In genomic region chr10:52780391-52781155, GRCh38 we compare ENCODE assay signal across 12 cellular contexts.
DNase-seq lines count a peak whose midpoint lies in the region; ATAC-seq and TF ChIP-seq lines count a peak whose summit lies in the region.
"Had no signal": no experiment of that assay in that cellular context is flagged by ENCODE, and none has a peak within 500 bp of the region (broad histone marks: within the 10 kb centered on the region; RNA-seq: fewer than 3 reads in every experiment).

No MANE protein-coding gene starts in this region.

- peak; percentile 18 for ATAC-seq in GM19463 (IDR thresholded peaks at IDR 0.05; ENCODE audit: unreplicated experiment)
- peak; percentile 5 for ATAC-seq in HG02870 (IDR thresholded peaks at IDR 0.05; ENCODE audit: unreplicated experiment)
- ATAC-seq in HG03457 (IDR thresholded peaks at IDR 0.05; ENCODE audit: unreplicated experiment) = no peak

- DNase-seq in RWPE1 (ENCODE audit: low spot score) (no peak), NCI-H1092 treated with DMSO at 0.1 percent for 48 hours (lab: John Stamatoyannopoulos, UW) (no peak), OCI-M2 (lab: John Stamatoyannopoulos, UW; ENCODE audit: unreplicated experiment) (no peak), DMS153 (lab: John Stamatoyannopoulos, UW) (no peak)
- DNase-seq: activated gamma-delta T cell; DMS79 treated with DMSO at 0.1 percent for 48 hours; effector memory CD4-positive, alpha-beta T cell; NCI-H1105 treated with DMSO at 0.1 percent for 48 hours had no signal

- CTCF ChIA-PET in RWPE1 (lab: Yijun Ruan, JAX) = interaction anchor here (0.5 to 1.1 kb wide), 8 partner anchors 24 to 821 kb away, joined by 3 to 13 read pairs (median 4); no protein-coding TSS in a partner anchor

- POLR2A ChIA-PET in RWPE1 (lab: Yijun Ruan, JAX; ENCODE audit: low non-redundant PET) = no interaction called here

- 0 out of 3 replicates have a peak, but pooled peaks have one; percentile 11 for TF ChIP-seq CTCF in GM12872 (IDR thresholded peaks at IDR 0.05; ENCODE audit: insufficient read depth, low read depth, low read length)
- TF ChIP-seq CTCF in RWPE1 (conservative IDR thresholded peaks at IDR 0.05; ENCODE audit: low read depth) = peak; percentile 60; the same call in 1 of the 2 replicates

- no peak overlapping the region for H3K27ac ChIP-seq in RWPE1
